ENCODE assay signal across 13 cellular contexts in the genomic region with DNA sequence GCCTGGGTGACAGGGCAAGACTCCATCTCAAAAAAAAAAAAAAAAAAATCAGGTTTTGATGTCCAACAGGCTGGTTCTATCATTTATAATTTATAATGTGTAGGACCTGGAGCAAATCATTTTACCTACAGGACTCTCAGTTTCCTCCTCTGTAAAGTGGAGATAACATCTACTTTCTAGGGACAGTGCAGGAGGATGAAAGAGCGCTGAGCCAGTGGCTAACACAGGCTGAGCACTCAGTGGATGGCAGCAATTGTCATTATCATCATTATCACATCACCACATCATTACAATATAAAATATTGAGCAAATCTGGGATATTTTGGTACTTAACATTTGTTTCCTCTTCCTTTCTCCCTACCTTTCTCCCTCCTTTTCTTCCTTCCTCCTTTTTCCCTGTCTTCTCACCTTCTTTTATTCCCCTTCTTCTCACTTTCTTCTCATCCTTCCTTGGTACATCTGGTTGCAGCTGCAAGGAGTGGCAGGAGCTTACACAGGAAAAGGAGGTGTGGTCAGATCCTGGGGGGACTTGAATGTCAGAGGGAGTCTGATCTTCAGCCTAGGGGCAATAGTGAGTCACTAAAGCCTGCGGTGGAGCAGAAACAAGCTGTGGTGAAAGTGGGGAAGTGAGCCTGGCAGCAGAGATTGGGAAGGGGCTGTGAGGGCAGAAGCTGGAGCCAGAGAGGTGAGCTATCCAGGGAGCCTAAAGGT. TPM values are rescaled to one million over a fixed set of nuclear protein-coding genes. Genes with fewer than 3 reads are reported as not detected.
DNase-seq lines count a peak whose midpoint lies in the region; ATAC-seq and TF ChIP-seq lines count a peak whose summit lies in the region.
"Had no signal": no experiment of that assay in that cellular context is flagged by ENCODE, and none has a peak within 500 bp of the region (broad histone marks: within the 10 kb centered on the region; RNA-seq: fewer than 3 reads in every experiment).

No MANE protein-coding gene starts in this region.

- 22 to 44% methylated on average over 2 of the region's 2 CpGs for WGBS in heart right ventricle, 2 donors
- 50% methylated on average over 2 of the region's 2 CpGs for WGBS in smooth muscle cell (ENCODE audit: low lambda C conversion rate)

- in situ Hi-C loops in KBM-7 (cut with MboI; ENCODE audit: low pct_unique_long_range_greater_than_20kb, low sequenced_read_pairs) = no loop called here

- no peak overlapping the region for H2AFZ ChIP-seq in smooth muscle cell (ENCODE audit: low read depth)
- H2AFZ ChIP-seq: hepatocyte had no signal

- H3F3A ChIP-seq in smooth muscle cell (ENCODE audit: low read depth) = no peaks in the 10 kb centered on the region

- no peak overlapping the region for H3K4me2 ChIP-seq in smooth muscle cell
- H3K4me2 ChIP-seq: hepatocyte had no signal

- ATAC-seq in heart right ventricle = no peak

- H3K4me1 ChIP-seq in heart right ventricle (peaks cover 0 to 9% (median 0%) of the 10 kb centered on the region in 9 donors), smooth muscle cell (ENCODE audit: low read depth) (no peaks in the 10 kb centered on the region)

- no peaks in the 10 kb centered on the region for H3K79me2 ChIP-seq in smooth muscle cell (ENCODE audit: low read depth)
- H3K79me2 ChIP-seq: hepatocyte had no signal

- H3K27me3 ChIP-seq in heart right ventricle = peaks cover 0 to 34% (median 15%) of the 10 kb centered on the region in 7 donors
- H3K27me3 ChIP-seq in smooth muscle cell (ENCODE audit: low read depth) = peaks cover 17% of the 10 kb centered on the region
- H3K27me3 ChIP-seq: hepatocyte had no signal

- H3K4me3 ChIP-seq in SK-N-MC (peak overlapping the region; percentile 75), heart right ventricle (no peak overlapping the region), smooth muscle cell (no peak overlapping the region)
- H3K4me3 ChIP-seq: hepatocyte had no signal

- intact Hi-C loops in heart right ventricle (cut with DNase I) = loop anchor here in 1 of 10 donors (1.0 kb wide), 1 partner anchor 26 kb away; no protein-coding TSS in a partner anchor

- TF ChIP-seq CTCF in heart right ventricle (IDR thresholded peaks at IDR 0.05) = no peak
- TF ChIP-seq CTCF in smooth muscle cell (IDR thresholded peaks at IDR 0.05; ENCODE audit: borderline replicate concordance, insufficient read depth, poor library complexity, severe bottlenecking) = no peak

- H3K9ac ChIP-seq in SK-N-MC (ENCODE audit: insufficient read length) (no peak overlapping the region), smooth muscle cell (ENCODE audit: low read depth) (no peak overlapping the region)

- no peaks in the 10 kb centered on the region for H4K20me1 ChIP-seq in smooth muscle cell (ENCODE audit: low read depth)

- DNase-seq in ELF-1 (ENCODE audit: low read depth, low spot score) (peak; percentile 17), KBM-7 (peak; percentile 59), SK-N-MC (ENCODE audit: low read depth, low spot score) (no peak), glomerular visceral epithelial cell (ENCODE audit: extremely low spot score) (peak; percentile 36), hepatic stellate cell (ENCODE audit: low spot score) (no peak), heart right ventricle (no peak), smooth muscle cell (lab: John Stamatoyannopoulos, UW; ENCODE audit: unreplicated experiment) (no peak)
- no peak for DNase-seq in activated naive CD4-positive, alpha-beta T cell (lab: John Stamatoyannopoulos, UW)
- DNase-seq: activated CD4-positive, CD25-positive, alpha-beta regulatory T cell treated with anti-CD3 and anti-CD28 coated beads, Interleukin-2, amount 50 U/mL, for 72 hours; activated naive CD4-positive, alpha-beta T cell treated with anti-CD3 and anti-CD28 coated beads, Interleukin-2, amount 50 U/mL, for 16 hours; dermis blood vessel endothelial cell; NK-92 treated with Interleukin-12 subunit alpha and Interleukin-12 subunit beta, amount 100 ng/mL, for 24 hours had no signal

- H3K27ac ChIP-seq in SK-N-MC (peak overlapping the region; percentile 47; the same call in 1 of the 2 replicates), heart right ventricle (no peak overlapping the region), smooth muscle cell (ENCODE audit: low read depth) (no peak overlapping the region)
- H3K27ac ChIP-seq: hepatocyte had no signal

- no peaks in the 10 kb centered on the region for H3K36me3 ChIP-seq in SK-N-MC (ENCODE audit: insufficient read depth, low read length)
- no peaks in the 10 kb centered on the region for H3K36me3 ChIP-seq in heart right ventricle
- no peaks in the 10 kb centered on the region for H3K36me3 ChIP-seq in smooth muscle cell (ENCODE audit: low read depth)

- H3K9me3 ChIP-seq in SK-N-MC (ENCODE audit: low read depth, low read length) (no peaks in the 10 kb centered on the region), heart right ventricle (peaks cover 0 to 16% (median 0%) of the 10 kb centered on the region in 11 donors), smooth muscle cell (replicated peaks; ENCODE audit: low read depth) (no peaks in the 10 kb centered on the region)

RNA-seq across cellular contexts. Expression of gene CTNNBL1, which starts 24.6 kb away (rescaled TPM):
- total RNA-seq in heart right ventricle (10 to 100 TPM; 43.2 to 62.2 (median 52.0) TPM), smooth muscle cell (32.8 and 33.3 TPM in 2 replicates)
- polyA plus RNA-seq in heart right ventricle (100 to 1,000 TPM in 1 of 2 donors, 10 to 100 TPM in 1; 42.2 to 104 TPM), smooth muscle cell (56.0 and 63.6 TPM in 2 replicates)

Comparison
In these comparisons a context has a peak if more than half of its experiments do, and no peak if none do; other contexts are left out.
1. DNase-seq: peak in ELF-1 (single experiment), KBM-7 (single experiment) and glomerular visceral epithelial cell (single experiment); none in SK-N-MC (single experiment), hepatic stellate cell (single experiment), heart right ventricle (0 of 2), smooth muscle cell (single experiment) and activated naive CD4-positive, alpha-beta T cell (0 of 4).